Comparison of ENCODE assay signal across 1 cellular context in the genomic region with DNA sequence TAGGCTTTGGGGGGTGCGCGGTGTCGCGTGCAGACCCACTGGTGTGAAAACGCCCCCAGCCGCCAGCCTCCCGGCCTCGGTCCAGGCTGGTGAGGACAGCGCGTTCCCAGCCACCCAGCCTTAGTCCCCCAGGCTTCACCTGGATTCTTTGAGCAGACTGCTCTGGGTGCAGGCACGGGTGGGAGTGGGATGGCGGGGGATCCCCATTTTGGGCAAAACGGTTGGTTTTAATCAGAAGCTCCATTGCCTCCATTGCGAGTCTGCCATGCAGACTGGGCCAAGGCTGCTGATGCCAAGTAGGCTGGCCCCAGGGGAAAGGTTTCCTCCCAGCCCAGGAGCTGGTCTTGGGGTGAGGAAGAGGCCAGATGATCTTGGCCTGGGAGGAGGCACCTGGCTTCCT.
TF ChIP-seq lines count a peak whose summit lies in the region.

No MANE protein-coding gene starts in this region.

TF ChIP-seq in WTC11, 78 proteins besides CTCF, POLR2A, EP300 and RAD21 (continued from another document):
- TF ChIP-seq AFF4 (CRISPR knock-in tag; IDR thresholded peaks at IDR 0.05; ENCODE audit: borderline replicate concordance), result no peak
- TF ChIP-seq ZNF317 (CRISPR knock-in tag; IDR thresholded peaks at IDR 0.05; ENCODE audit: borderline replicate concordance, low read depth), result no peak
- no peak for TF ChIP-seq ZNF232 (CRISPR knock-in tag; IDR thresholded peaks at IDR 0.05)
- TF ChIP-seq, protein P1, sequence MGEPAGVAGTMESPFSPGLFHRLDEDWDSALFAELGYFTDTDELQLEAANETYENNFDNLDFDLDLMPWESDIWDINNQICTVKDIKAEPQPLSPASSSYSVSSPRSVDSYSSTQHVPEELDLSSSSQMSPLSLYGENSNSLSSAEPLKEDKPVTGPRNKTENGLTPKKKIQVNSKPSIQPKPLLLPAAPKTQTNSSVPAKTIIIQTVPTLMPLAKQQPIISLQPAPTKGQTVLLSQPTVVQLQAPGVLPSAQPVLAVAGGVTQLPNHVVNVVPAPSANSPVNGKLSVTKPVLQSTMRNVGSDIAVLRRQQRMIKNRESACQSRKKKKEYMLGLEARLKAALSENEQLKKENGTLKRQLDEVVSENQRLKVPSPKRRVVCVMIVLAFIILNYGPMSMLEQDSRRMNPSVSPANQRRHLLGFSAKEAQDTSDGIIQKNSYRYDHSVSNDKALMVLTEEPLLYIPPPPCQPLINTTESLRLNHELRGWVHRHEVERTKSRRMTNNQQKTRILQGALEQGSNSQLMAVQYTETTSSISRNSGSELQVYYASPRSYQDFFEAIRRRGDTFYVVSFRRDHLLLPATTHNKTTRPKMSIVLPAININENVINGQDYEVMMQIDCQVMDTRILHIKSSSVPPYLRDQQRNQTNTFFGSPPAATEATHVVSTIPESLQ (CRISPR knock-in tag; IDR thresholded peaks at IDR 0.05), result no peak
